ENCODE assay signal across 8 cellular contexts in the genomic region with DNA sequence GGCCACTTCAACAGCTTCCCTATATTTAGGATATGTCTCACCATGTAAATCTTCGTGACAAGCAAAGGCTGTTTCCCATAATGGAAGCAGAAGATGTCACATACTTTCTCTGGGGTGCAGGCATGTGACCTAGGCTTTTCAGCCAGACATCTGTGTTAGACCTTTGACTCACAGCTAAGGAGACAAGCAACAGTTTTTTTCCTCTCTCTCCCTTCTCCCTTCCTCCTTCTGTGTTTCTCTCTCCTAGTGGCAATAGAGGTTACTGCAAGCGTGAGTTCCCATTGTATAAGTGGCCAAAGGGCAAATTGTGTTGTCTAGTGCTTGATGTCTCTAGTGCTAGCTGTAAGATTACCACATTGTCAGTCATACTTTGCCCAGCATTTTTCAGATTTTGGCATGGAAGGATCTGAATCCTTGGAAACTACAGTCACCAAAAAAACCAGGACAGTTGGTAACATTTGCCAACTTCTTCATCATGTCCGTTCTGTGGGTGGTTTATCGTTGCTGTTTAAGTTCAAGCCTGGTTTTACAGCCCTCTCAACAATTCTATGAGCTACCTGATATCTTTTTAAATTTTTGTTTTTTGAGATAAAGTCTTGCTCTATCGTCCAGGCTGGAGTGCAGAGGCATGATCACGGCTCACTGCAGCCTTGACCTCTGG. TPM values are rescaled to one million over a fixed set of nuclear protein-coding genes. Genes with fewer than 3 reads are reported as not detected.
A peak's percentile ranks its signal among the peaks of the same experiment; 100 is the strongest.
DNase-seq lines count a peak whose midpoint lies in the region; ATAC-seq and TF ChIP-seq lines count a peak whose summit lies in the region.

No MANE protein-coding gene starts in this region.

- in situ Hi-C loops in GM13976 (cut with MboI; ENCODE audit: low sequenced_read_pairs, unreplicated experiment) (no loop called here), astrocyte of the spinal cord (cut with HindIII; ENCODE audit: low sequenced_read_pairs) (no loop called here)

- ATAC-seq in CD4-positive, CD25-positive, alpha-beta regulatory T cell (ENCODE audit: low read depth in 2 of 2), result peak in 1 of 2 donors; percentile 56
- ATAC-seq in HG03432 (IDR thresholded peaks at IDR 0.05; ENCODE audit: unreplicated experiment), result peak; percentile 79

- no peaks in the 10 kb centered on the region for H3K9me3 Mint-ChIP-seq in CD4-positive, CD25-positive, alpha-beta regulatory T cell

- H3K9me3 ChIP-seq in CD4-positive, CD25-positive, alpha-beta regulatory T cell (ENCODE audit: control insufficient read depth in 2 of 2, low read length in 2 of 2), result no peaks in the 10 kb centered on the region

- no peak overlapping the region for H3K27ac Mint-ChIP-seq in CD4-positive, CD25-positive, alpha-beta regulatory T cell

- H3K4me1 ChIP-seq in CD4-positive, CD25-positive, alpha-beta regulatory T cell (ENCODE audit: control insufficient read depth, insufficient read depth, low read length, poor library complexity, severe bottlenecking), result no peaks in the 10 kb centered on the region

- peaks cover 3% of the 10 kb centered on the region for H3K27me3 ChIP-seq in CD4-positive, CD25-positive, alpha-beta regulatory T cell (ENCODE audit: control insufficient read depth, insufficient read depth, low read length)

- H3K4me3 Mint-ChIP-seq in CD4-positive, CD25-positive, alpha-beta regulatory T cell, result no peak overlapping the region

- no peaks in the 10 kb centered on the region for H3K36me3 Mint-ChIP-seq in CD4-positive, CD25-positive, alpha-beta regulatory T cell

- H3K4me3 ChIP-seq in CD4-positive, CD25-positive, alpha-beta regulatory T cell (ENCODE audit: low read depth, low read length), result no peak overlapping the region
- H3K4me3 ChIP-seq in astrocyte of the spinal cord (ENCODE audit: low read depth, low read length), result no peak overlapping the region

- no peak overlapping the region for H3K27ac ChIP-seq in CD4-positive, CD25-positive, alpha-beta regulatory T cell (ENCODE audit: insufficient read depth, low read length, poor library complexity, severe bottlenecking)

- peaks cover 14% of the 10 kb centered on the region for H3K27me3 Mint-ChIP-seq in CD4-positive, CD25-positive, alpha-beta regulatory T cell

- peak; percentile 51 for TF ChIP-seq CTCF in GM13976 (IDR thresholded peaks at IDR 0.05; ENCODE audit: borderline replicate concordance, control extremely low read depth, extremely low read depth, insufficient read depth, missing control alignments)
- TF ChIP-seq CTCF in astrocyte of the spinal cord (IDR thresholded peaks at IDR 0.05; ENCODE audit: low read depth, low read length), result peak; percentile 73

- peak in 2 of 3 donors; percentile 34 to 60 for DNase-seq in CD4-positive, CD25-positive, alpha-beta regulatory T cell
- peak; percentile 27 for DNase-seq in GM13976 (ENCODE audit: low spot score)
- peak; percentile 65 for DNase-seq in NCI-H82 treated with DMSO at 0.1 percent for 48 hours (lab: John Stamatoyannopoulos, UW; ENCODE audit: unreplicated experiment)
- peak; percentile 36 for DNase-seq in astrocyte of the spinal cord (ENCODE audit: low read depth, low spot score)
- DNase-seq in islet precursor cell, result peak; percentile 79
- peak; percentile 33 for DNase-seq in stromal cell of bone marrow (ENCODE audit: low read depth)
- DNase-seq in ecto neural progenitor cell (ENCODE audit: low spot score), result no peak

- H3K36me3 ChIP-seq in CD4-positive, CD25-positive, alpha-beta regulatory T cell (ENCODE audit: control insufficient read depth, insufficient read depth, low read length), result no peaks in the 10 kb centered on the region

- no peaks in the 10 kb centered on the region for H3K4me1 Mint-ChIP-seq in CD4-positive, CD25-positive, alpha-beta regulatory T cell

RNA-seq across cellular contexts. Expression of a gene that starts 44.4 kb away (rescaled TPM):
- total RNA-seq in CD4-positive, CD25-positive, alpha-beta regulatory T cell, result 118 TPM
- 10 to 100 TPM; 69.7 to 92.6 (median 78.9) TPM for polyA plus RNA-seq in CD4-positive, CD25-positive, alpha-beta regulatory T cell
